In genomic region chr12:54478270-54478669, GRCh38 we compare ENCODE assay signal across 25 cellular contexts. TPM values are rescaled to one million over a fixed set of nuclear protein-coding genes. Genes with fewer than 3 reads are reported as not detected.
DNase-seq lines count a peak whose midpoint lies in the region; ATAC-seq, FAIRE-seq and TF ChIP-seq lines count a peak whose summit lies in the region.
"Had no signal": no experiment of that assay in that cellular context is flagged by ENCODE, and none has a peak within 500 bp of the region (broad histone marks: within the 10 kb centered on the region; RNA-seq: fewer than 3 reads in every experiment).

No MANE protein-coding gene starts in this region.

- no peak for TF ChIP-seq CTCF in HFFc6 (IDR thresholded peaks at IDR 0.05)
- no peak for TF ChIP-seq CTCF in K562 (IDR thresholded peaks at IDR 0.05 in 2 of 3, conservative IDR thresholded peaks at IDR 0.05 in 1 of 3; ENCODE audit: insufficient read depth in 2 of 3, low read depth in 1 of 3, low read length in 3 of 3)

- H3K27ac Mint-ChIP-seq in HFFc6: peak overlapping the region; percentile 46; the same call in 1 of the 2 replicates
- H3K27ac Mint-ChIP-seq: B cell; CD4-positive, alpha-beta T cell; CD8-positive, alpha-beta T cell had no signal

- no peak overlapping the region for H3K9ac ChIP-seq in K562 (ENCODE audit: insufficient read depth in 1 of 2, low read depth in 2 of 2, low read length in 2 of 2)
- H3K9ac ChIP-seq: BLaER1 treated with 17β-estradiol and CSF1 and Interleukin-3, amounts not matched to agents 10 nM and 100 nM had no signal

- H3K9me1 ChIP-seq in K562 (ENCODE audit: control insufficient read depth, insufficient read depth, low read length): no peaks in the 10 kb centered on the region

- no peak for FAIRE-seq in K562 (lab: Jason Lieb, UNC)
- FAIRE-seq: A204.1, D721Med, G401.6, GM12891, GM19239 had no signal

- intact Hi-C loops in K562 (cut with micrococcal nuclease): no loop called here

- no peak overlapping the region for H3K4me2 ChIP-seq in K562 (ENCODE audit: insufficient read depth, low read length)
- H3K4me2 ChIP-seq: BLaER1 treated with 17β-estradiol and CSF1 and Interleukin-3, amounts not matched to agents 10 nM and 100 nM had no signal

- H3K36me3 ChIP-seq in SJCRH30 (no peaks in the 10 kb centered on the region), K562 (ENCODE audit: control insufficient read depth, insufficient read depth, low read length) (no peaks in the 10 kb centered on the region)
- H3K36me3 ChIP-seq: BLaER1 treated with 17β-estradiol and CSF1 and Interleukin-3, amounts not matched to agents 10 nM and 100 nM had no signal

- in situ Hi-C loops in K562 (cut with MboI): no loop called here

- TF ChIP-seq RAD21 in K562 (CRISPR knock-in tag; conservative IDR thresholded peaks at IDR 0.05 in 1 of 2, IDR thresholded peaks at IDR 0.05 in 1 of 2): no peak

- H3K27me3 ChIP-seq in SJCRH30 (no peaks in the 10 kb centered on the region), K562 (ENCODE audit: control insufficient read depth in 2 of 2, insufficient read depth in 2 of 2, low read length in 2 of 2) (no peaks in the 10 kb centered on the region)
- H3K27me3 ChIP-seq: BLaER1 treated with 17β-estradiol and CSF1 and Interleukin-3, amounts not matched to agents 10 nM and 100 nM had no signal

- CTCF ChIA-PET in K562 (lab: Yijun Ruan, JAX; ENCODE audit: low intra/inter-chr PET ratio): interaction anchor here (0.6 kb wide), 1 partner anchor 505 kb away, joined by 3 read pairs; no protein-coding TSS in a partner anchor

- BruUV-seq in K562 (replicated peaks; lab: Mats Ljungman, UMichigan): no TSS peak

- TF ChIP-seq EP300 in K562 (IDR thresholded peaks at IDR 0.05; ENCODE audit: low read length): no peak

- H3K27ac ChIP-seq in SJCRH30: peak overlapping the region; percentile 89
- no peak overlapping the region for H3K27ac ChIP-seq in K562 (ENCODE audit: extremely low read depth, low read depth, low read length)
- H3K27ac ChIP-seq: BLaER1 treated with 17β-estradiol and CSF1 and Interleukin-3, amounts not matched to agents 10 nM and 100 nM; C4-2B had no signal

- H2AFZ ChIP-seq in K562 (ENCODE audit: low read depth, low read length): no peak overlapping the region

- no peaks in the 10 kb centered on the region for H3K36me3 Mint-ChIP-seq in HFFc6 (ENCODE audit: low read depth)
- H3K36me3 Mint-ChIP-seq: CD8-positive, alpha-beta T cell had no signal

- POLR2A ChIA-PET in K562 (lab: Yijun Ruan, JAX): interaction anchor here (1.0 kb wide), 1 partner anchor 28 kb away, joined by 3 read pairs; no protein-coding TSS in a partner anchor

- no peak overlapping the region for H3K4me3 ChIP-seq in SJCRH30
- no peak overlapping the region for H3K4me3 ChIP-seq in K562
- H3K4me3 ChIP-seq: BLaER1 treated with 17β-estradiol and CSF1 and Interleukin-3, amounts not matched to agents 10 nM and 100 nM had no signal

- peaks cover 55% of the 10 kb centered on the region for H3K4me1 Mint-ChIP-seq in HFFc6 (ENCODE audit: low read depth)

- ATAC-seq in K562 (no peak), GM21786 (IDR thresholded peaks at IDR 0.05; ENCODE audit: unreplicated experiment) (no peak)
- ATAC-seq: CD8-positive, alpha-beta T cell had no signal

- no peaks in the 10 kb centered on the region for H3K9me3 ChIP-seq in SJCRH30 (replicated peaks)
- H3K9me3 ChIP-seq in K562 (replicated peaks; ENCODE audit: control insufficient read depth, insufficient read depth, low read depth, low read length): no peaks in the 10 kb centered on the region
- H3K9me3 ChIP-seq: BLaER1 treated with 17β-estradiol and CSF1 and Interleukin-3, amounts not matched to agents 10 nM and 100 nM; Caco-2 had no signal

- WGBS in K562 (ENCODE audit: insufficient coverage, low coverage, missing lambda C conversion rate): 46% methylated on average over 2 of the region's 2 CpGs

- no peaks in the 10 kb centered on the region for H4K20me1 ChIP-seq in K562 (replicated peaks; ENCODE audit: control insufficient read depth, insufficient read depth, low read length)
- H4K20me1 ChIP-seq: BLaER1 treated with 17β-estradiol and CSF1 and Interleukin-3, amounts not matched to agents 10 nM and 100 nM had no signal

- no peaks in the 10 kb centered on the region for H3K9me3 Mint-ChIP-seq in HFFc6
- H3K9me3 Mint-ChIP-seq: CD4-positive, alpha-beta T cell; CD8-positive, alpha-beta T cell had no signal

- H3K27me3 Mint-ChIP-seq in HFFc6 (ENCODE audit: insufficient read depth): no peaks in the 10 kb centered on the region; the same call in 1 of the 2 replicates

- TF ChIP-seq POLR2A in K562 (conservative IDR thresholded peaks at IDR 0.05): no peak

- peaks cover 7% of the 10 kb centered on the region for H3K79me2 ChIP-seq in K562 (ENCODE audit: control insufficient read depth, insufficient read depth, low read length)

- no peak overlapping the region for H3K4me3 Mint-ChIP-seq in HFFc6
- H3K4me3 Mint-ChIP-seq: B cell; CD4-positive, alpha-beta T cell; CD8-positive, alpha-beta T cell had no signal

- peaks cover 31% of the 10 kb centered on the region for H3K4me1 ChIP-seq in SJCRH30
- peaks cover 0 to 15% of the 10 kb centered on the region in 2 experiments; a peak in 3 of 5 replicates for H3K4me1 ChIP-seq in K562 (replicated peaks in 1 of 2; ENCODE audit: control insufficient read depth in 2 of 2, insufficient read depth in 2 of 2, low read length in 2 of 2)
- H3K4me1 ChIP-seq: Caco-2 had no signal

- DNase-seq in HFFc6 (no peak), SJCRH30 (no peak), K562 (ENCODE audit: extremely low read depth in 1 of 4, low spot score in 3 of 4) (no peak), AG08395 (ENCODE audit: low spot score) (no peak)
- DNase-seq: 8988T; ACHN; AML-193; Caco-2; Calu3; CD4-positive, alpha-beta T cell; CD8-positive, alpha-beta T cell; DMS79 treated with DMSO at 0.1 percent for 48 hours; GF-D8 had no signal

RNA-seq across cellular contexts. Expression of gene GTSF1, which starts 4.9 kb away (rescaled TPM):
- total RNA-seq in HFFc6 (2021; fragmentation: NEBNext Ultra II Directional; extraction: Animal tissue kit (Norgen Biotek cat#: 25700)): not detected
- not detected in 2 replicates for total RNA-seq in SJCRH30 (2014; rRNA removed; shearing (Covaris generic))
- 171 and 231 TPM in 2 replicates for total RNA-seq in K562 (2011; cell fraction: chromatin; rRNA removed; ENCODE audit: low replicate concordance)
- total RNA-seq in K562 (2011; cell fraction: nucleolus; rRNA removed): 114 and 120 TPM in 2 replicates
- total RNA-seq in K562 (2011; cell fraction: nucleoplasm; rRNA removed): 142 and 195 TPM in 2 replicates
- 247 and 289 TPM in 2 replicates for total RNA-seq in K562 (2014; rRNA removed)
- 426 and 493 TPM in 2 replicates for total RNA-seq in K562 (2014; rRNA removed; fragmentation: Illumina TruSeq; extraction: Trizol)
- 370 and 390 TPM in 2 replicates for total RNA-seq in K562 (2015; rRNA removed; fragmentation: Illumina TruSeq; extraction: Trizol)
- 275 and 293 TPM in 2 replicates for total RNA-seq in K562 (2021)
- 755 and 772 TPM in 2 replicates for polyA plus RNA-seq in K562 (2011; rRNA removed)
- 401 and 610 TPM in 2 replicates for polyA plus RNA-seq in K562 (2011; cell fraction: cytosol; rRNA removed)
- 280 and 410 TPM in 2 replicates for polyA plus RNA-seq in K562 (2011; cell fraction: nucleus; rRNA removed)
- 413 and 440 TPM in 2 replicates for polyA plus RNA-seq in K562 (2012)
- polyA plus RNA-seq in K562 (2014; fragmentation: Illumina TruSeq; extraction: Trizol): 506 and 588 TPM in 2 replicates
- polyA plus RNA-seq in K562 (2014; fragmentation: Nextera tagmentation; extraction: Ambion mirVana): 1,000 to 10,000 TPM; 1,162 to 1,335 TPM
- polyA plus RNA-seq in K562 (2014; rRNA removed): 490 and 525 TPM in 2 replicates
- 316 and 357 TPM in 2 replicates for polyA minus RNA-seq in K562 (2011; rRNA and poly(A)+ RNA removed)
- polyA minus RNA-seq in K562 (2011; cell fraction: cytosol; rRNA and poly(A)+ RNA removed): 105 and 110 TPM in 2 replicates
- polyA minus RNA-seq in K562 (2011; cell fraction: nucleus; rRNA and poly(A)+ RNA removed): 61.3 and 121 TPM in 2 replicates
- total RNA-seq: A673, Caco-2 had no signal
- polyA plus RNA-seq: AG04450, BJ had no signal

RNA-seq across cellular contexts. Expression of gene NCKAP1L, which starts 19.3 kb away (rescaled TPM):
- under 1 TPM in 4 of 6 experiments, not detected in 2; 0.03 to 0.14 (median 0.08) TPM for total RNA-seq in HFFc6 (2021; fragmentation: NEBNext Ultra II Directional; extraction: Animal tissue kit (Norgen Biotek cat#: 25700))
- 0.13 and 0.34 TPM in 2 replicates for total RNA-seq in SJCRH30 (2014; rRNA removed; shearing (Covaris generic))
- 19.1 and 19.6 TPM in 2 replicates for total RNA-seq in K562 (2011; cell fraction: chromatin; rRNA removed; ENCODE audit: low replicate concordance)
- 7.2 and 7.8 TPM in 2 replicates for total RNA-seq in K562 (2011; cell fraction: nucleolus; rRNA removed)
- 10.0 and 15.0 TPM in 2 replicates for total RNA-seq in K562 (2011; cell fraction: nucleoplasm; rRNA removed)
- 19.3 and 32.9 TPM in 2 replicates for total RNA-seq in K562 (2014; rRNA removed)
- total RNA-seq in K562 (2014; rRNA removed; fragmentation: Illumina TruSeq; extraction: Trizol): 34.5 and 41.6 TPM in 2 replicates
- total RNA-seq in K562 (2015; rRNA removed; fragmentation: Illumina TruSeq; extraction: Trizol): 48.2 and 53.9 TPM in 2 replicates
- 29.3 and 30.4 TPM in 2 replicates for total RNA-seq in K562 (2021)
- polyA plus RNA-seq in K562 (2011; rRNA removed): 19.9 and 70.0 TPM in 2 replicates
- polyA plus RNA-seq in K562 (2011; cell fraction: cytosol; rRNA removed): 13.8 and 66.9 TPM in 2 replicates
- 17.9 and 90.8 TPM in 2 replicates for polyA plus RNA-seq in K562 (2011; cell fraction: nucleus; rRNA removed)
- polyA plus RNA-seq in K562 (2012): 40.5 and 54.5 TPM in 2 replicates
- polyA plus RNA-seq in K562 (2014; fragmentation: Illumina TruSeq; extraction: Trizol): 29.0 and 30.7 TPM in 2 replicates
- polyA plus RNA-seq in K562 (2014; fragmentation: Nextera tagmentation; extraction: Ambion mirVana): 10 to 100 TPM; 12.6 to 29.1 TPM
- polyA plus RNA-seq in K562 (2014; rRNA removed): 19.7 and 21.1 TPM in 2 replicates
- polyA minus RNA-seq in K562 (2011; rRNA and poly(A)+ RNA removed): 29.9 and 129 TPM in 2 replicates
- 9.1 and 28.6 TPM in 2 replicates for polyA minus RNA-seq in K562 (2011; cell fraction: cytosol; rRNA and poly(A)+ RNA removed)
- polyA minus RNA-seq in K562 (2011; cell fraction: nucleus; rRNA and poly(A)+ RNA removed): 6.9 and 56.2 TPM in 2 replicates
- total RNA-seq: Caco-2, Calu3 had no signal
- polyA plus RNA-seq: AG04450 had no signal

RNA-seq across cellular contexts. Expression of gene ITGA5, which starts 59.2 kb away (rescaled TPM):
- total RNA-seq in HFFc6 (2021; fragmentation: NEBNext Ultra II Directional; extraction: Animal tissue kit (Norgen Biotek cat#: 25700)): 100 to 1,000 TPM; 261 to 355 (median 329) TPM
- total RNA-seq in SJCRH30 (2014; rRNA removed; shearing (Covaris generic)): 37.3 and 38.1 TPM in 2 replicates
- 326 and 672 TPM in 2 replicates for total RNA-seq in K562 (2011; cell fraction: chromatin; rRNA removed; ENCODE audit: low replicate concordance)
- 425 and 592 TPM in 2 replicates for total RNA-seq in K562 (2011; cell fraction: nucleolus; rRNA removed)
- total RNA-seq in K562 (2011; cell fraction: nucleoplasm; rRNA removed): 368 and 393 TPM in 2 replicates
- total RNA-seq in K562 (2014; rRNA removed): 47.4 and 59.0 TPM in 2 replicates
- 41.7 and 49.0 TPM in 2 replicates for total RNA-seq in K562 (2014; rRNA removed; fragmentation: Illumina TruSeq; extraction: Trizol)
- 33.7 and 34.5 TPM in 2 replicates for total RNA-seq in K562 (2015; rRNA removed; fragmentation: Illumina TruSeq; extraction: Trizol)
- 71.0 and 75.2 TPM in 2 replicates for total RNA-seq in K562 (2021)
- polyA plus RNA-seq in K562 (2011; rRNA removed): 55.5 and 114 TPM in 2 replicates
- 44.7 and 52.4 TPM in 2 replicates for polyA plus RNA-seq in K562 (2011; cell fraction: cytosol; rRNA removed)
- polyA plus RNA-seq in K562 (2011; cell fraction: nucleus; rRNA removed): 273 and 364 TPM in 2 replicates
- 58.8 and 103 TPM in 2 replicates for polyA plus RNA-seq in K562 (2012)
- polyA plus RNA-seq in K562 (2014; fragmentation: Illumina TruSeq; extraction: Trizol): 82.1 and 82.8 TPM in 2 replicates
- 1 to 10 TPM; 9.1 to 9.2 TPM for polyA plus RNA-seq in K562 (2014; fragmentation: Nextera tagmentation; extraction: Ambion mirVana)
- 34.0 and 36.0 TPM in 2 replicates for polyA plus RNA-seq in K562 (2014; rRNA removed)
- 104 and 113 TPM in 2 replicates for polyA minus RNA-seq in K562 (2011; rRNA and poly(A)+ RNA removed)
- 72.0 and 119 TPM in 2 replicates for polyA minus RNA-seq in K562 (2011; cell fraction: cytosol; rRNA and poly(A)+ RNA removed)
- 150 and 186 TPM in 2 replicates for polyA minus RNA-seq in K562 (2011; cell fraction: nucleus; rRNA and poly(A)+ RNA removed)

Comparison
In these comparisons a context has a peak if more than half of its experiments do, and no peak if none do; other contexts are left out.
1. RNA of gene GTSF1, which starts 4.9 kb away (total RNA-seq): 114 to 493 TPM in K562; not detected in HFFc6 and not detected in SJCRH30; every median in the first group is over 100 times any median in the second.